8 cellular contexts compared by ENCODE assay signal in the genomic region with DNA sequence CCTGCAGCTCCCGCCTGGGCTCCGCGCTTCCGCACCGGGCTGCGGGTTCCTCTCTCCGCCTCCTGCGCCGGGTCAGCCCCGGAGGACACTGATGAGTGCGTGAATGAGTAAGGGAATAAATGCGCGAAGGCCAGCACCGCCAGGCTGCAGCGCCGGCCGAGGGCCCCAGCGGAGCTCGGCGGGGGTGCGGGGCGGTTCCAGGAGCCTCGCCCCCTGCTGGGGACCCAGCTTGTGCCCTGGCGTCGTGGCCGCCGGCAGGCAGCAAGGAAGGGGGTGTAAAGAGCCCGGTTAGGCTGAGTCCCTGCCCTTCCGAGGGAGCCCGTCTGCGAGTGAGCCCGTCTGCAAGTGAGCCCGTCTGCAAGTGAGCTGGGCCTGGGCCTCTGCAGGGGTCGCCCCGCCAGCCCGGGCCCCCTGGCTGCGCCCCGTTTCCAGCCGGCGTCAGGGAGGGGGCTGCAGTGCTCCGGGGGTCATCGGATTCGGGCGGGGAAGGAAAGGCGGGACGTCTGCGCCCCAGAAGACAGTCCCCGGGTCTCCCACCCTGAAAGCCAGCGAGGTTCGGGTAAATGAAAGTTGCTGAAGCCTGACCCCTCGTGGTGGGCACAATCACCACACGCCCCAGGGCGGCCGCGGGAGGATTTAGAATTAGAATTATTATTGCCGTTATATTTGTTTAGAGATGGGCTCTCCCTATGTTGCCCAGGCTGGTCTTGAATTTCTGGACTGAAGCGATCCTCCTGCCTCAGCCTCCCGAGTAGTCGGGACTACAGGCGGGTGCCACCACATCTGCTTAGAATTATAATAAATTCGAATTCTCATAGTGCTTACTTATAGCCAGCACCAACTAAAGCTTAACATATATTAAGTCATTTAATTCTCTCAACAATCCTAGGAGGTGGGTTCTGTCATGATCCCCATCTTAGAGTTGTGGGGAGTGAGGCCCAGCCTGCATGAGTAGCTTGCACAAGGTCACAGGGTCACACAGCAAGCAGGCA. TPM values are rescaled to one million over a fixed set of nuclear protein-coding genes. Genes with fewer than 3 reads are reported as not detected.
DNase-seq lines count a peak whose midpoint lies in the region; ATAC-seq and TF ChIP-seq lines count a peak whose summit lies in the region.

No MANE protein-coding gene starts in this region.

- peak; percentile 93 for TF ChIP-seq CTCF in IMR-90 (conservative IDR thresholded peaks at IDR 0.05; ENCODE audit: low read depth, low read length)

- peak overlapping the region; percentile 57; the same call in 1 of the 2 replicates for H2BK120ac ChIP-seq in IMR-90 (ENCODE audit: low read depth, low read length)

- TF ChIP-seq POLR2A in IMR-90 (IDR thresholded peaks at IDR 0.05; ENCODE audit: low read depth, low read length), result no peak

- peak; percentile 76 for ATAC-seq in GM18909 (IDR thresholded peaks at IDR 0.05; ENCODE audit: poor library complexity, unreplicated experiment)
- ATAC-seq in IMR-90 (ENCODE audit: low read depth), result peak; percentile 96
- no peak for ATAC-seq in HG03039 (IDR thresholded peaks at IDR 0.05; ENCODE audit: unreplicated experiment)

- H3K56ac ChIP-seq in IMR-90 (ENCODE audit: extremely low read depth, insufficient read depth, low read length), result no peak overlapping the region

- H3K4me3 ChIP-seq in IMR-90 (ENCODE audit: insufficient read depth, low read depth, low read length) (peak overlapping the region; percentile 36), rectal smooth muscle tissue (ENCODE audit: low read length) (peak overlapping the region; percentile 70)

- H3K27ac ChIP-seq in IMR-90 (ENCODE audit: insufficient read depth, low read length) (no peak overlapping the region), rectal smooth muscle tissue (ENCODE audit: low read depth, low read length) (peak overlapping the region; percentile 80)

- H3K4me2 ChIP-seq in IMR-90 (ENCODE audit: low read depth, low read length), result peak overlapping the region; percentile 64; the same call in 1 of the 2 replicates

- H2AK5ac ChIP-seq in IMR-90 (ENCODE audit: low read depth, low read length), result peak overlapping the region; percentile 58; the same call in 1 of the 2 replicates

- no peaks in the 10 kb centered on the region for H3K79me1 ChIP-seq in IMR-90 (ENCODE audit: low read depth in 1 of 2, low read length in 2 of 2)

- H3K9me3 ChIP-seq in IMR-90 (ENCODE audit: control insufficient read depth, insufficient read depth, low read length), result no peaks in the 10 kb centered on the region

- H3K4ac ChIP-seq in IMR-90 (ENCODE audit: low read depth, low read length), result peak overlapping the region; percentile 30; the same call in 1 of the 2 replicates

- H2BK5ac ChIP-seq in IMR-90 (ENCODE audit: low read depth, low read length, poor library complexity, severe bottlenecking), result no peak overlapping the region

- H3K36me3 ChIP-seq in IMR-90 (ENCODE audit: control insufficient read depth, insufficient read depth, low read length) (no peaks in the 10 kb centered on the region), rectal smooth muscle tissue (ENCODE audit: control insufficient read depth, insufficient read depth, low read length) (no peaks in the 10 kb centered on the region)

- H3K9me1 ChIP-seq in IMR-90 (ENCODE audit: insufficient read depth, low read length), result no peaks in the 10 kb centered on the region

- no TSS peak for BruUV-seq in IMR-90 (replicated peaks; lab: Mats Ljungman, UMichigan)

- dilution Hi-C loops in IMR-90 (cut with HindIII; ENCODE audit: low sequenced_read_pairs, unreplicated experiment), result no loop called here

- H4K91ac ChIP-seq in IMR-90 (ENCODE audit: insufficient read depth, low read depth, low read length), result peak overlapping the region; percentile 38

- peak overlapping the region; percentile 19; the same call in 1 of the 2 replicates for H4K5ac ChIP-seq in IMR-90 (ENCODE audit: low read depth, low read length)

- peak overlapping the region; percentile 51 for H2AK9ac ChIP-seq in IMR-90 (replicated peaks; ENCODE audit: low read depth, low read length, poor library complexity)

- peak overlapping the region; percentile 28; the same call in 1 of the 3 replicates for H2BK15ac ChIP-seq in IMR-90 (ENCODE audit: low read depth, low read length)

- no peak overlapping the region for H2BK20ac ChIP-seq in IMR-90 (ENCODE audit: low read depth, low read length)

- no peaks in the 10 kb centered on the region for H4K20me1 ChIP-seq in IMR-90 (ENCODE audit: insufficient read depth, low read length)

- CTCF ChIA-PET in IMR-90 (lab: Yijun Ruan, JAX), result interaction anchor here (0.6 to 2.2 kb wide), 12 partner anchors 66 to 310 kb away, joined by 3 to 12 read pairs (median 5); partner anchors contain the start of genes NUB1 and RHEB

- no peak overlapping the region for H3K18ac ChIP-seq in IMR-90 (ENCODE audit: low read depth, low read length)

- peak overlapping the region; percentile 48; the same call in 1 of the 2 replicates for H3K23ac ChIP-seq in IMR-90 (ENCODE audit: low read depth, low read length)

- H3K14ac ChIP-seq in IMR-90 (replicated peaks; ENCODE audit: low read depth, low read length), result no peak overlapping the region

- H3K9ac ChIP-seq in IMR-90 (ENCODE audit: low read depth, low read length), result peak overlapping the region; percentile 27; the same call in 1 of the 2 replicates
- no peak overlapping the region for H3K9ac ChIP-seq in rectal smooth muscle tissue (ENCODE audit: low read length)

- H2AFZ ChIP-seq in IMR-90 (replicated peaks; ENCODE audit: low read length, poor library complexity), result peak overlapping the region; percentile 93

- POLR2A ChIA-PET in IMR-90 (lab: Charles Lee; ENCODE audit: unreplicated experiment), result no interaction called here

- in situ Hi-C loops in ACHN (cut with HindIII; ENCODE audit: low pct_ligation_motif_present, low pct_unique_long_range_greater_than_20kb, low sequenced_read_pairs), result loop anchor here (10.0 kb wide), 1 partner anchor 84 kb away; no protein-coding TSS in a partner anchor
- in situ Hi-C loops in IMR-90 (cut with MboI; ENCODE audit: low sequenced_read_pairs), result loop anchor here (5.0 kb wide), 1 partner anchor 81 kb away; no protein-coding TSS in a partner anchor

- peak overlapping the region in 1 of 2 experiments; percentile 11; a peak in 2 of 4 replicates for H4K8ac ChIP-seq in IMR-90 (ENCODE audit: low read depth in 2 of 2, low read length in 2 of 2)

- peak; percentile 75 for DNase-seq in ACHN
- peak; percentile 41 for DNase-seq in IMR-90
- peak; percentile 45 to 75 (median 66) for DNase-seq in T-helper 2 cell
- peak; percentile 32 for DNase-seq in amniotic stem cell (lab: John Stamatoyannopoulos, UW)
- DNase-seq in hepatic stellate cell (ENCODE audit: low spot score), result peak; percentile 90

- intact Hi-C loops in IMR-90 (cut with micrococcal nuclease), result loop anchor here (1.0 kb wide), 2 partner anchors 80 to 133 kb away; no protein-coding TSS in a partner anchor

- H3K4me1 ChIP-seq in IMR-90 (ENCODE audit: control insufficient read depth, insufficient read depth, low read length), result no peaks in the 10 kb centered on the region; the same call in 1 of the 2 replicates
- H3K4me1 ChIP-seq in rectal smooth muscle tissue (ENCODE audit: control insufficient read depth, insufficient read depth, low read length), result no peaks in the 10 kb centered on the region

- peak; percentile 82 for TF ChIP-seq RAD21 in IMR-90 (IDR thresholded peaks at IDR 0.05; ENCODE audit: low read length)

- WGBS in IMR-90 (ENCODE audit: extremely low coverage in 2 of 2, insufficient read length in 1 of 2), 2 experiments, result 17% methylated on average over 24 of the region's 61 CpGs; no CpG with 5 or more reads in 1 of the 2 experiments

- no peaks in the 10 kb centered on the region; the same call in none of the 2 replicates for H3K27me3 ChIP-seq in IMR-90 (ENCODE audit: control insufficient read depth, insufficient read depth, low read length)
- H3K27me3 ChIP-seq in rectal smooth muscle tissue (ENCODE audit: control insufficient read depth, insufficient read depth, low read length), result no peaks in the 10 kb centered on the region

TF ChIP-seq in IMR-90, 13 proteins besides CTCF, POLR2A, EP300 and RAD21:
- TF ChIP-seq SMC3 (IDR thresholded peaks at IDR 0.05; ENCODE audit: low read depth, low read length), result peak; percentile 85
- no peak for TF ChIP-seq FOS (IDR thresholded peaks at IDR 0.05; ENCODE audit: low read depth, low read length)
- TF ChIP-seq, protein P1, sequence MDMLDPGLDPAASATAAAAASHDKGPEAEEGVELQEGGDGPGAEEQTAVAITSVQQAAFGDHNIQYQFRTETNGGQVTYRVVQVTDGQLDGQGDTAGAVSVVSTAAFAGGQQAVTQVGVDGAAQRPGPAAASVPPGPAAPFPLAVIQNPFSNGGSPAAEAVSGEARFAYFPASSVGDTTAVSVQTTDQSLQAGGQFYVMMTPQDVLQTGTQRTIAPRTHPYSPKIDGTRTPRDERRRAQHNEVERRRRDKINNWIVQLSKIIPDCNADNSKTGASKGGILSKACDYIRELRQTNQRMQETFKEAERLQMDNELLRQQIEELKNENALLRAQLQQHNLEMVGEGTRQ (IDR thresholded peaks at IDR 0.05; ENCODE audit: low read depth, low read length), result no peak

RNA-seq across cellular contexts. Expression of gene CRYGN, which starts 8.6 kb away (rescaled TPM):
- total RNA-seq in IMR-90 (2012; rRNA removed), result not detected in 2 replicates
- polyA plus RNA-seq in IMR-90 (2012; rRNA removed), result not detected in 2 replicates
- not detected in 2 replicates for polyA plus RNA-seq in IMR-90 (2012; cell fraction: cytosol; rRNA removed)
- 0.12 and 0.14 TPM in 2 replicates for polyA plus RNA-seq in IMR-90 (2012; cell fraction: nucleus; rRNA removed; ENCODE audit: low replicate concordance)

RNA-seq across cellular contexts. Expression of gene WDR86, which starts 38.7 kb away (rescaled TPM):
- total RNA-seq in IMR-90 (2012; rRNA removed), result not detected in 2 replicates
- polyA plus RNA-seq in IMR-90 (2012; rRNA removed), result not detected in 2 replicates
- polyA plus RNA-seq in IMR-90 (2012; cell fraction: cytosol; rRNA removed), result 0.11 TPM in 1 of 2 replicates, not detected in the other
- polyA plus RNA-seq in IMR-90 (2012; cell fraction: nucleus; rRNA removed; ENCODE audit: low replicate concordance), result 0.39 and 0.52 TPM in 2 replicates

Comparison
In these comparisons a context has a peak if more than half of its experiments do, and no peak if none do; other contexts are left out.
1. DNase-seq: peak in every context shown above with its lines; median percentile 90 in hepatic stellate cell; 75 in ACHN; 66 in T-helper 2 cell; 41 in IMR-90; 32 in amniotic stem cell.